10 cellular contexts compared by ENCODE assay signal in the genomic region with DNA sequence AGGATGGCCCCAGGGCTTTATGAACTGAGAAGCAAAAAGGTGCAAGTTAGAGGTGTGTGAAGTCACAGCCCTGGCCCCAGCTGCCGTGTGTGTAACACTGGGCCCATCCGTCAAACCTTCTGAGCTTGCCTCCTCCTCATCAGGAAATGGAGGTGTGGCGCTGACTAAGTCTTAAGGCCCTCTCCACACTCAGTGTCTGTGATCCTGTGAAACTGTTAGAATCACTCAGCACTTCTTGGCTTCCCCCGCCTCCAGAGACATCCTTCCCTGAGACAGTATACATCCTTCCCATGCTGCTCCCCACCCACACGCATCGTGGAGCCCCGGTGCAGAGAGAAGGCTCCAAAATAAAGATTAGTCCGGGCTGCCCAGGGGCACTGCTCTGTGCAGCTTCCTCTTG. TPM values are rescaled to one million over a fixed set of nuclear protein-coding genes. Genes with fewer than 3 reads are reported as not detected.
DNase-seq lines count a peak whose midpoint lies in the region; ATAC-seq and TF ChIP-seq lines count a peak whose summit lies in the region.
"Had no signal": no experiment of that assay in that cellular context is flagged by ENCODE, and none has a peak within 500 bp of the region (broad histone marks: within the 10 kb centered on the region; RNA-seq: fewer than 3 reads in every experiment).

No MANE protein-coding gene starts in this region.

- H3K36me3 Mint-ChIP-seq in activated naive CD4-positive, alpha-beta T cell treated with anti-CD3 and anti-CD28 coated beads for 36 hours (ENCODE audit: low read depth) = peaks cover 4% of the 10 kb centered on the region
- no peaks in the 10 kb centered on the region for H3K36me3 Mint-ChIP-seq in nephron progenitor cell (ENCODE audit: low read depth)

- no peak overlapping the region for H2AK9ac ChIP-seq in IMR-90 (replicated peaks; ENCODE audit: low read depth, low read length, poor library complexity)

- intact Hi-C loops in IMR-90 (cut with micrococcal nuclease) = no loop called here
- intact Hi-C loops in activated naive CD4-positive, alpha-beta T cell treated with anti-CD3 and anti-CD28 coated beads for 36 hours (cut with micrococcal nuclease) = loop anchor here (1.0 to 5.0 kb wide), 3 partner anchors 32 to 98 kb away; no protein-coding TSS in a partner anchor

- no peak overlapping the region for H3K56ac ChIP-seq in IMR-90 (ENCODE audit: extremely low read depth, insufficient read depth, low read length)

- no peak overlapping the region for H3K23ac ChIP-seq in IMR-90 (ENCODE audit: low read depth, low read length)

- H3K4me1 ChIP-seq in IMR-90 (ENCODE audit: control insufficient read depth, insufficient read depth, low read length) = peaks cover 13% of the 10 kb centered on the region

- H3K4me3 Mint-ChIP-seq in activated naive CD4-positive, alpha-beta T cell treated with anti-CD3 and anti-CD28 coated beads for 36 hours = no peak overlapping the region
- peak overlapping the region; percentile 70 for H3K4me3 Mint-ChIP-seq in nephron progenitor cell
- H3K4me3 Mint-ChIP-seq: activated B cell treated with CpG ODN at 0.5 μM for 24 hours had no signal

- no peaks in the 10 kb centered on the region for H3K27me3 Mint-ChIP-seq in activated naive CD4-positive, alpha-beta T cell treated with anti-CD3 and anti-CD28 coated beads for 36 hours (ENCODE audit: low read depth)
- peaks cover 10% of the 10 kb centered on the region for H3K27me3 Mint-ChIP-seq in nephron progenitor cell (ENCODE audit: low read depth, poor library complexity)
- H3K27me3 Mint-ChIP-seq: activated B cell treated with CpG ODN at 0.5 μM for 24 hours had no signal

- no TSS peak for BruUV-seq in IMR-90 (replicated peaks; lab: Mats Ljungman, UMichigan)

- peak; percentile 23 for DNase-seq in AG04449 (ENCODE audit: low read depth, low spot score)
- peak; percentile 78 for DNase-seq in IMR-90
- peak; percentile 80 for DNase-seq in activated naive CD4-positive, alpha-beta T cell treated with anti-CD3 and anti-CD28 coated beads for 36 hours
- no peak for DNase-seq in nephron progenitor cell
- no peak for DNase-seq in KBM-7
- no peak for DNase-seq in DMS153 treated with DMSO at 0.1 percent for 48 hours (lab: John Stamatoyannopoulos, UW; ENCODE audit: unreplicated experiment)
- no peak for DNase-seq in NCI-H128 (lab: John Stamatoyannopoulos, UW; ENCODE audit: unreplicated experiment)
- DNase-seq: activated B cell treated with CpG ODN at 0.5 μM for 24 hours, DMS79 treated with DMSO at 0.1 percent for 48 hours had no signal

- TF ChIP-seq POLR2A in IMR-90 (IDR thresholded peaks at IDR 0.05; ENCODE audit: low read depth, low read length) = no peak

- no peak overlapping the region for H4K5ac ChIP-seq in IMR-90 (ENCODE audit: low read depth, low read length)

- H4K8ac ChIP-seq in IMR-90 (ENCODE audit: low read depth in 2 of 2, low read length in 2 of 2) = no peak overlapping the region; a peak in 1 of 4 replicates

- H3K4me3 ChIP-seq in AG04449 (ENCODE audit: low read depth, low read length) (no peak overlapping the region), IMR-90 (ENCODE audit: insufficient read depth, low read depth, low read length) (no peak overlapping the region)

- no peak overlapping the region for H3K4ac ChIP-seq in IMR-90 (ENCODE audit: low read depth, low read length)

- H3K36me3 ChIP-seq in IMR-90 (ENCODE audit: control insufficient read depth, insufficient read depth, low read length) = no peaks in the 10 kb centered on the region

- no peaks in the 10 kb centered on the region for H3K9me3 ChIP-seq in IMR-90 (ENCODE audit: control insufficient read depth, insufficient read depth, low read length)

- no peak for TF ChIP-seq RAD21 in IMR-90 (IDR thresholded peaks at IDR 0.05; ENCODE audit: low read length)

- in situ Hi-C loops in IMR-90 (cut with MboI; ENCODE audit: low sequenced_read_pairs) (no loop called here), KBM-7 (cut with MboI; ENCODE audit: low pct_unique_long_range_greater_than_20kb, low sequenced_read_pairs) (loop anchor here (10.0 kb wide), 1 partner anchor 100 kb away; no protein-coding TSS in a partner anchor)

- H3K14ac ChIP-seq in IMR-90 (replicated peaks; ENCODE audit: low read depth, low read length) = no peak overlapping the region

- H2AK5ac ChIP-seq in IMR-90 (ENCODE audit: low read depth, low read length) = no peak overlapping the region; the same call in 1 of the 2 replicates

- CTCF ChIA-PET in AG04449 (lab: Yijun Ruan, JAX) = interaction anchor here (1.4 to 10.9 kb wide), 4 partner anchors 16 to 100 kb away, joined by 3 to 105 read pairs (median 30); no protein-coding TSS in a partner anchor
- CTCF ChIA-PET in IMR-90 (lab: Yijun Ruan, JAX) = interaction anchor here (1.0 kb wide), 1 partner anchor 99 kb away, joined by 5 read pairs; no protein-coding TSS in a partner anchor
- CTCF ChIA-PET in activated naive CD4-positive, alpha-beta T cell treated with anti-CD3 and anti-CD28 coated beads for 36 hours (lab: Charles Lee) = interaction anchor here (1.0 to 2.7 kb wide), 2 partner anchors 16 to 99 kb away, joined by 4 to 11 read pairs; no protein-coding TSS in a partner anchor

- H3K9ac ChIP-seq in IMR-90 (ENCODE audit: low read depth, low read length) = no peak overlapping the region

- POLR2A ChIA-PET in AG04449 (lab: Yijun Ruan, JAX) (no interaction called here), IMR-90 (lab: Charles Lee; ENCODE audit: unreplicated experiment) (no interaction called here)

- ATAC-seq in IMR-90 (ENCODE audit: low read depth) (peak; percentile 85), GM19035 (IDR thresholded peaks at IDR 0.05; ENCODE audit: unreplicated experiment) (no peak)

- no peak overlapping the region for H3K4me2 ChIP-seq in IMR-90 (ENCODE audit: low read depth, low read length)

- H4K20me1 ChIP-seq in IMR-90 (ENCODE audit: insufficient read depth, low read length) = peaks cover 5% of the 10 kb centered on the region; the same call in 1 of the 2 replicates

- no peak overlapping the region for H3K18ac ChIP-seq in IMR-90 (ENCODE audit: low read depth, low read length)

- H3K79me1 ChIP-seq in IMR-90 (ENCODE audit: low read depth in 1 of 2, low read length in 2 of 2) = peaks cover 8 to 10% of the 10 kb centered on the region in 2 experiments; a peak in 2 of 4 replicates

- H4K91ac ChIP-seq in IMR-90 (ENCODE audit: insufficient read depth, low read depth, low read length) = no peak overlapping the region

- no peaks in the 10 kb centered on the region for H3K27me3 ChIP-seq in IMR-90 (ENCODE audit: control insufficient read depth, insufficient read depth, low read length)

- H2BK5ac ChIP-seq in IMR-90 (ENCODE audit: low read depth, low read length, poor library complexity, severe bottlenecking) = no peak overlapping the region

- TF ChIP-seq CTCF in AG04449 (IDR thresholded peaks at IDR 0.05; ENCODE audit: insufficient read depth, low read length, missing control alignments) (no peak), IMR-90 (conservative IDR thresholded peaks at IDR 0.05; ENCODE audit: low read depth, low read length) (no peak), nephron progenitor cell (IDR thresholded peaks at IDR 0.05) (no peak)

- no peak overlapping the region for H2BK120ac ChIP-seq in IMR-90 (ENCODE audit: low read depth, low read length)

- peaks cover 8% of the 10 kb centered on the region for H3K9me1 ChIP-seq in IMR-90 (ENCODE audit: insufficient read depth, low read length)

- H3K27ac ChIP-seq in IMR-90 (ENCODE audit: insufficient read depth, low read length) = no peak overlapping the region

- peak overlapping the region; percentile 53 for H2AFZ ChIP-seq in IMR-90 (replicated peaks; ENCODE audit: low read length, poor library complexity)

- dilution Hi-C loops in IMR-90 (cut with HindIII; ENCODE audit: low sequenced_read_pairs, unreplicated experiment) = no loop called here

- H2BK15ac ChIP-seq in IMR-90 (ENCODE audit: low read depth, low read length) = no peak overlapping the region

- H3K4me1 Mint-ChIP-seq in activated naive CD4-positive, alpha-beta T cell treated with anti-CD3 and anti-CD28 coated beads for 36 hours (ENCODE audit: low read depth) = peaks cover 27% of the 10 kb centered on the region
- peaks cover 78% of the 10 kb centered on the region for H3K4me1 Mint-ChIP-seq in nephron progenitor cell

- H3K27ac Mint-ChIP-seq in activated naive CD4-positive, alpha-beta T cell treated with anti-CD3 and anti-CD28 coated beads for 36 hours = peak overlapping the region; percentile 41
- peak overlapping the region; percentile 97 for H3K27ac Mint-ChIP-seq in nephron progenitor cell
- H3K27ac Mint-ChIP-seq: activated B cell treated with CpG ODN at 0.5 μM for 24 hours had no signal

- no peaks in the 10 kb centered on the region for H3K9me3 Mint-ChIP-seq in activated naive CD4-positive, alpha-beta T cell treated with anti-CD3 and anti-CD28 coated beads for 36 hours
- H3K9me3 Mint-ChIP-seq in nephron progenitor cell = no peaks in the 10 kb centered on the region
- H3K9me3 Mint-ChIP-seq: activated B cell treated with CpG ODN at 0.5 μM for 24 hours had no signal

- H2BK20ac ChIP-seq in IMR-90 (ENCODE audit: low read depth, low read length) = no peak overlapping the region

- 67% methylated on average over 1 of the region's 8 CpGs; no CpG with 5 or more reads in 1 of the 2 experiments for WGBS in IMR-90 (ENCODE audit: extremely low coverage in 2 of 2, insufficient read length in 1 of 2), 2 experiments

TF ChIP-seq in IMR-90, 13 proteins besides CTCF, POLR2A, EP300 and RAD21:
- TF ChIP-seq MAFK (IDR thresholded peaks at IDR 0.05; ENCODE audit: low read depth, low read length) = peak; percentile 52
- TF ChIP-seq FOS (IDR thresholded peaks at IDR 0.05; ENCODE audit: low read depth, low read length) = no peak
- no peak for TF ChIP-seq SMC3 (IDR thresholded peaks at IDR 0.05; ENCODE audit: low read depth, low read length)
- TF ChIP-seq CEBPB (IDR thresholded peaks at IDR 0.05; ENCODE audit: low read depth, low read length) = no peak

RNA-seq across cellular contexts. Expression of a gene that starts 33.3 kb away (rescaled TPM):
- total RNA-seq in IMR-90 (2012; rRNA removed) = 11.1 and 12.0 TPM in 2 replicates
- polyA plus RNA-seq in IMR-90 (2012; rRNA removed) = 12.1 and 12.6 TPM in 2 replicates
- 5.9 and 7.7 TPM in 2 replicates for polyA plus RNA-seq in IMR-90 (2012; cell fraction: cytosol; rRNA removed)
- polyA plus RNA-seq in IMR-90 (2012; cell fraction: nucleus; rRNA removed; ENCODE audit: low replicate concordance) = 40.5 and 54.0 TPM in 2 replicates
- total RNA-seq in activated naive CD4-positive, alpha-beta T cell treated with anti-CD3 and anti-CD28 coated beads for 36 hours = 10 to 100 TPM; 27.7 to 32.9 TPM

RNA-seq across cellular contexts. Expression of a gene that starts 56.2 kb away (rescaled TPM):
- total RNA-seq in IMR-90 (2012; rRNA removed) = 3.8 and 26.4 TPM in 2 replicates
- polyA plus RNA-seq in IMR-90 (2012; rRNA removed) = 19.0 and 26.3 TPM in 2 replicates
- 2.2 and 3.2 TPM in 2 replicates for polyA plus RNA-seq in IMR-90 (2012; cell fraction: cytosol; rRNA removed)
- 0.38 and 5.7 TPM in 2 replicates for polyA plus RNA-seq in IMR-90 (2012; cell fraction: nucleus; rRNA removed; ENCODE audit: low replicate concordance)
- total RNA-seq in activated naive CD4-positive, alpha-beta T cell treated with anti-CD3 and anti-CD28 coated beads for 36 hours = 10 to 100 TPM; 83.7 to 87.2 TPM

Comparison
In these comparisons a context has a peak if more than half of its experiments do, and no peak if none do; other contexts are left out.
1. DNase-seq: peak in AG04449 (single experiment), IMR-90 (single experiment) and activated naive CD4-positive, alpha-beta T cell treated with anti-CD3 and anti-CD28 coated beads for 36 hours (single experiment); none in nephron progenitor cell (single experiment), KBM-7 (single experiment), DMS153 treated with DMSO at 0.1 percent for 48 hours (single experiment) and NCI-H128 (single experiment).